In genomic region chr12:27208414-27208750, GRCh38 we compare ENCODE assay signal across 12 cellular contexts. TPM values are rescaled to one million over a fixed set of nuclear protein-coding genes. Genes with fewer than 3 reads are reported as not detected.
DNase-seq lines count a peak whose midpoint lies in the region; ATAC-seq lines count a peak whose summit lies in the region.
"Had no signal": no experiment of that assay in that cellular context is flagged by ENCODE, and none has a peak within 500 bp of the region (broad histone marks: within the 10 kb centered on the region; RNA-seq: fewer than 3 reads in every experiment).

No MANE protein-coding gene starts in this region.

- H3K9me3 ChIP-seq in mesenchymal stem cell (ENCODE audit: control insufficient read depth, low read length): peaks cover 6% of the 10 kb centered on the region

- H2BK15ac ChIP-seq in mesenchymal stem cell (ENCODE audit: low read depth, poor library complexity, severe bottlenecking): no peak overlapping the region

- no peak overlapping the region for H2AFZ ChIP-seq in mesenchymal stem cell (ENCODE audit: low read depth, low read length)
- H2AFZ ChIP-seq: parathyroid adenoma had no signal

- H2BK12ac ChIP-seq in mesenchymal stem cell (ENCODE audit: low read length in 2 of 2): no peak overlapping the region

- H3K27ac ChIP-seq in mesenchymal stem cell (ENCODE audit: low read length, poor library complexity, severe bottlenecking): no peak overlapping the region
- H3K27ac ChIP-seq: parathyroid adenoma, spleen had no signal

- H2BK120ac ChIP-seq in mesenchymal stem cell (ENCODE audit: low read depth, low read length): no peak overlapping the region

- no peaks in the 10 kb centered on the region for H3K79me1 ChIP-seq in mesenchymal stem cell (replicated peaks; ENCODE audit: low read length, poor library complexity, severe bottlenecking)

- H3K27me3 ChIP-seq in mesenchymal stem cell (ENCODE audit: control insufficient read depth in 1 of 2, insufficient read depth in 1 of 2, low read length in 2 of 2): no peaks in the 10 kb centered on the region
- H3K27me3 ChIP-seq: spleen had no signal

- DNase-seq in mesenchymal stem cell: no peak
- DNase-seq in DMS153 treated with DMSO at 0.1 percent for 48 hours (lab: John Stamatoyannopoulos, UW; ENCODE audit: unreplicated experiment): no peak
- DNase-seq in MV-4-11 (lab: John Stamatoyannopoulos, UW): no peak
- DNase-seq: activated CD4-positive, CD25-positive, alpha-beta regulatory T cell; NCI-H1694; NCI-H510A treated with DMSO at 0.1 percent for 48 hours; spleen had no signal

- H4K8ac ChIP-seq in mesenchymal stem cell (ENCODE audit: low read length): no peak overlapping the region

- H3K14ac ChIP-seq in mesenchymal stem cell (ENCODE audit: low read length in 2 of 2): no peak overlapping the region

- H2AK5ac ChIP-seq in mesenchymal stem cell (ENCODE audit: low read length, severe bottlenecking): no peak overlapping the region

- H3K4ac ChIP-seq in mesenchymal stem cell (ENCODE audit: low read depth in 1 of 2, low read length in 2 of 2): no peak overlapping the region

- no peak overlapping the region for H3K23ac ChIP-seq in mesenchymal stem cell (ENCODE audit: low read length in 2 of 2)

- WGBS in mesenchymal stem cell: no CpG with 5 or more reads among the region's 2 CpGs

- no peak overlapping the region for H3K9ac ChIP-seq in mesenchymal stem cell (ENCODE audit: low read length)
- H3K9ac ChIP-seq: parathyroid adenoma had no signal

- no peak overlapping the region for H3K18ac ChIP-seq in mesenchymal stem cell (ENCODE audit: low read depth in 1 of 2, low read length in 2 of 2)

- no peaks in the 10 kb centered on the region for H3K36me3 ChIP-seq in mesenchymal stem cell (ENCODE audit: control insufficient read depth in 1 of 2, insufficient read depth in 2 of 2, low read depth in 1 of 2, low read length in 2 of 2)
- H3K36me3 ChIP-seq: spleen had no signal

- no peaks in the 10 kb centered on the region for H3K4me1 ChIP-seq in mesenchymal stem cell (ENCODE audit: control insufficient read depth, insufficient read depth, low read depth, low read length)
- H3K4me1 ChIP-seq: parathyroid adenoma, spleen had no signal

- H2BK5ac ChIP-seq in mesenchymal stem cell (ENCODE audit: low read depth, low read length, poor library complexity, severe bottlenecking): peak overlapping the region; percentile 5

- H3K4me2 ChIP-seq in mesenchymal stem cell (ENCODE audit: low read length, poor library complexity, severe bottlenecking): no peak overlapping the region

- no peak overlapping the region for H4K91ac ChIP-seq in mesenchymal stem cell (ENCODE audit: low read length)

- peak; percentile 23 for ATAC-seq in GM19328 (IDR thresholded peaks at IDR 0.05; ENCODE audit: unreplicated experiment)
- peak; percentile 39 for ATAC-seq in GM21717 (IDR thresholded peaks at IDR 0.05; ENCODE audit: unreplicated experiment)
- ATAC-seq in HG03103 (IDR thresholded peaks at IDR 0.05; ENCODE audit: low read depth, unreplicated experiment): peak; percentile 35
- no peak for ATAC-seq in HG02970 (IDR thresholded peaks at IDR 0.05; ENCODE audit: low FRiP score, unreplicated experiment)

- no peak overlapping the region for H3K4me3 ChIP-seq in mesenchymal stem cell (ENCODE audit: insufficient read depth in 1 of 2, low read depth in 1 of 2, low read length in 2 of 2)
- H3K4me3 ChIP-seq: spleen had no signal

RNA-seq across cellular contexts. Expression of gene STK38L, which starts 35.7 kb away (rescaled TPM):
- polyA plus RNA-seq in mesenchymal stem cell (2013, experiment 1 of 2): 18.5 TPM
- 19.1 TPM for polyA plus RNA-seq in mesenchymal stem cell (2013, experiment 2 of 2)
